In genomic region chr11:117613521-117613920, GRCh38 we compare ENCODE assay signal across 21 cellular contexts.
"Had no signal": no experiment of that assay in that cellular context is flagged by ENCODE, and none has a peak within 500 bp of the region (broad histone marks: within the 10 kb centered on the region; RNA-seq: fewer than 3 reads in every experiment).

No MANE protein-coding gene starts in this region.

- ATAC-seq: activated CD4-positive, alpha-beta T cell treated with anti-CD3 and anti-CD28 coated beads for 36 hours; activated naive CD8-positive, alpha-beta T cell treated with anti-CD3 and anti-CD28 coated beads, Interleukin-2, amount 50 U/mL, for 24 hours; activated T-cell treated with anti-CD3 and anti-CD28 coated beads, Interleukin-2, amount 50 U/mL, for 72 hours; mucosa of descending colon; natural killer cell; sciatic nerve; stimulated activated naive CD8-positive, alpha-beta T cell treated with anti-CD3 and anti-CD28 coated beads, Interleukin-15, Interleukin-2, amounts not matched to agents 100 U/mL and 50 U/mL, for 24 hours; T-cell had no signal

- H3K27me3 ChIP-seq: ascending aorta, upper lobe of left lung had no signal

- H3K27ac ChIP-seq: ascending aorta, esophagus squamous epithelium, suprapubic skin, upper lobe of left lung, VCaP had no signal

- H3K4me1 ChIP-seq: ascending aorta, esophagus squamous epithelium, suprapubic skin, upper lobe of left lung had no signal

- DNase-seq: activated CD4-positive, alpha-beta memory T cell treated with anti-CD3 and anti-CD28 coated beads, Interleukin-2, amount 10 ng/mL, durations not matched to agents 7 days and 5 days; activated CD4-positive, alpha-beta T cell treated with anti-CD3 and anti-CD28 coated beads for 36 hours; activated gamma-delta T cell treated with Interleukin-2 at 50 U/mL for 16 hours; activated naive CD8-positive, alpha-beta T cell treated with anti-CD3 and anti-CD28 coated beads, Interleukin-2, amount 50 U/mL, for 24 hours; activated T-cell treated with anti-CD3 and anti-CD28 coated beads, Interleukin-2, amount 50 U/mL, for 72 hours; esophagus squamous epithelium; foreskin fibroblast; kidney glomerular epithelial cell; mucosa of descending colon; natural killer cell; nucleus accumbens; stimulated activated CD4-positive, alpha-beta T cell treated with anti-CD3 and anti-CD28 coated beads, Interleukin-2, amount 100 ng/mL, for 48 hours; stimulated activated CD8-positive, alpha-beta memory T cell treated with anti-CD3 and anti-CD28 coated beads, Interleukin-4, amount 100 ng/mL, for 48 hours; stimulated activated naive CD8-positive, alpha-beta T cell treated with anti-CD3 and anti-CD28 coated beads, Interleukin-15, Interleukin-2, amounts not matched to agents 100 U/mL and 50 U/mL, for 24 hours; T-cell; T1000; upper lobe of left lung had no signal
